In the genomic region with DNA sequence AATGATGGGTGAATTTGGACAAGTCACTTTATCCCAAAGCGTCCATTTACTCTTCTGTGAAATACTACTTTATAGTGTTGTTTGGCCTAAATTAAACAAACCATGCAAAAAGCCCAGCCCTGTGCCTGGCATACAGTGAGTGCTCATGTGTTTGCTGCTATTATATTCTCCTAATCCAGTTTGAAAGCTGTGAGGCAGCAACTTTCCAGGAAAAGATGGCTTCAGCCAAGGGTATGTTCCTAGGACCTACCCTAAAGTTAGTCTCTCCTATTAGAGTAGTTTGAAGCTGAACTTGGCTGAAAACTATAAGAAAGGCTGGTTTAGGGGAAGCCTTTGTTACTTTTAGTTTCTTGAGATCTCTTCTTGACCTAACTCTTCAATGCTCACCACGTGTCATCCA, we compare ENCODE assay signal across 15 cellular contexts.
"Had no signal": no experiment of that assay in that cellular context is flagged by ENCODE, and none has a peak within 500 bp of the region (broad histone marks: within the 10 kb centered on the region; RNA-seq: fewer than 3 reads in every experiment).

No MANE protein-coding gene starts in this region.

- ATAC-seq: activated CD4-positive, CD25-positive, alpha-beta regulatory T cell treated with anti-CD3 and anti-CD28 coated beads, Interleukin-2, amount 50 U/mL, for 24 hours; naive thymus-derived CD4-positive, alpha-beta T cell; stimulated activated naive B cell treated with anti-CD40 and anti-IgM and Interleukin-4, amounts not matched to agents 10 μg/mL and 1 μg/mL and 100 μg/mL, for 72 hours had no signal

- FAIRE-seq: astrocyte, bronchial epithelial cell, frontal cortex, islet of Langerhans had no signal

- H3K27me3 ChIP-seq: heart left ventricle, ovary had no signal

- DNase-seq: activated CD4-positive, alpha-beta T cell treated with anti-CD3 and anti-CD28 coated beads, Interleukin-2, amount 50 U/mL, for 4 hours; heart left ventricle; mammary epithelial cell; naive thymus-derived CD4-positive, alpha-beta T cell; ovary; stimulated activated CD4-positive, alpha-beta T cell treated with anti-CD3 and anti-CD28 coated beads, Interleukin-12 subunit alpha, Interleukin-12 subunit beta, amount 100 ng/mL, for 4 hours; stimulated activated CD4-positive, alpha-beta T cell treated with anti-CD3 and anti-CD28 coated beads, Interleukin-2, amount 100 ng/mL, for 24 hours; stimulated activated naive B cell treated with anti-CD40 and anti-IgM and Interleukin-4, amounts not matched to agents 10 μg/mL and 1 μg/mL and 100 μg/mL, for 72 hours; SW 1271; tibial artery had no signal

- H3K27ac ChIP-seq: heart left ventricle, ovary, tibial artery had no signal

- H3K36me3 ChIP-seq: ovary, tibial artery had no signal

- H3K4me1 ChIP-seq: tibial artery had no signal

- H3K4me3 ChIP-seq: heart left ventricle, ovary, tibial artery had no signal

- H3K9me3 ChIP-seq: heart left ventricle, ovary, tibial artery had no signal
